Comparison of ENCODE assay signal across 12 cellular contexts in genomic region chr9:136695435-136695895, GRCh38. TPM values are rescaled to one million over a fixed set of nuclear protein-coding genes. Genes with fewer than 3 reads are reported as not detected.
A peak's percentile ranks its signal among the peaks of the same experiment; 100 is the strongest.
DNase-seq lines count a peak whose midpoint lies in the region; ATAC-seq, FAIRE-seq and TF ChIP-seq lines count a peak whose summit lies in the region.
"Had no signal": no experiment of that assay in that cellular context is flagged by ENCODE, and none has a peak within 500 bp of the region (broad histone marks: within the 10 kb centered on the region; RNA-seq: fewer than 3 reads in every experiment).

No MANE protein-coding gene starts in this region.

- WGBS in right cardiac atrium: 76% methylated on average over 10 of the region's 10 CpGs
- WGBS in sigmoid colon, 2 donors: 18 to 60% methylated on average over 10 of the region's 10 CpGs

- H3K4me1 ChIP-seq in PC-9 (replicated peaks; ENCODE audit: insufficient read depth) (peaks cover 47% of the 10 kb centered on the region), right cardiac atrium (ENCODE audit: control insufficient read depth, insufficient read depth, low read length) (no peaks in the 10 kb centered on the region), sigmoid colon (peaks cover 0 to 45% (median 28%) of the 10 kb centered on the region in 4 donors)

- no peak for TF ChIP-seq POLR2A in sigmoid colon (IDR thresholded peaks at IDR 0.05)

- no peak overlapping the region for H2AFZ ChIP-seq in PC-9

- H3K36me3 ChIP-seq in PC-9 (ENCODE audit: low read depth) (no peaks in the 10 kb centered on the region), sigmoid colon (no peaks in the 10 kb centered on the region)
- H3K36me3 ChIP-seq: neutrophil had no signal

- peak overlapping the region; percentile 94 for H3K27ac ChIP-seq in PC-9
- no peak overlapping the region for H3K27ac ChIP-seq in right cardiac atrium (ENCODE audit: low read length)
- H3K27ac ChIP-seq in sigmoid colon: peak overlapping the region in 1 of 4 donors; percentile 14
- H3K27ac ChIP-seq: neutrophil had no signal

- POLR2A ChIA-PET in PC-9 (lab: Charles Lee; ENCODE audit: unreplicated experiment): interaction anchor here (0.5 kb wide), 2 partner anchors 12 to 589 kb away, joined by 3 to 5 read pairs; no protein-coding TSS in a partner anchor

- TF ChIP-seq CTCF in PC-9 (conservative IDR thresholded peaks at IDR 0.05): no peak
- no peak for TF ChIP-seq CTCF in sigmoid colon (IDR thresholded peaks at IDR 0.05)

- no peaks in the 10 kb centered on the region for H3K9me2 ChIP-seq in PC-9 (ENCODE audit: insufficient read depth)

- H3K27me3 ChIP-seq in PC-9 (ENCODE audit: insufficient read depth, low read depth) (no peaks in the 10 kb centered on the region), right cardiac atrium (ENCODE audit: control insufficient read depth, insufficient read depth) (no peaks in the 10 kb centered on the region), sigmoid colon (no peaks in the 10 kb centered on the region)
- H3K27me3 ChIP-seq: neutrophil had no signal

- no TSS peak for BruUV-seq in PC-9 (replicated peaks; lab: Mats Ljungman, UMichigan)

- H4K20me1 ChIP-seq in PC-9 (ENCODE audit: insufficient read depth): no peaks in the 10 kb centered on the region

- ATAC-seq in right cardiac atrium (no peak), HG03196 (IDR thresholded peaks at IDR 0.05; ENCODE audit: unreplicated experiment) (no peak)

- TF ChIP-seq EP300 in sigmoid colon (IDR thresholded peaks at IDR 0.05): no peak

- H3K4me3 ChIP-seq in PC-9: no peak overlapping the region
- H3K4me3 ChIP-seq in right cardiac atrium (ENCODE audit: low read length): no peak overlapping the region
- H3K4me3 ChIP-seq in sigmoid colon: no peak overlapping the region

- no peaks in the 10 kb centered on the region for H3K9me3 ChIP-seq in PC-9 (ENCODE audit: insufficient read depth, low read depth)
- no peaks in the 10 kb centered on the region for H3K9me3 ChIP-seq in right cardiac atrium (ENCODE audit: control insufficient read depth, low read length)
- no peaks in the 10 kb centered on the region for H3K9me3 ChIP-seq in sigmoid colon
- H3K9me3 ChIP-seq: neutrophil had no signal

- FAIRE-seq in urothelium cell line (lab: Jason Lieb, UNC): no peak
- FAIRE-seq: A204.1 had no signal

- H3F3A ChIP-seq in PC-9 (ENCODE audit: insufficient read depth, low read depth): peaks cover 42% of the 10 kb centered on the region

- intact Hi-C loops in PC-9 (cut with micrococcal nuclease; ENCODE audit: unreplicated experiment) (loop anchor here (2.0 kb wide), 5 partner anchors 15 to 211 kb away; no protein-coding TSS in a partner anchor), right cardiac atrium (cut with DNase I) (no loop called here), sigmoid colon (cut with DNase I) (no loop called here)

- H3K79me2 ChIP-seq in PC-9 (ENCODE audit: low read depth): no peaks in the 10 kb centered on the region

- peak overlapping the region; percentile 91 for H3K4me2 ChIP-seq in PC-9

- CTCF ChIA-PET in PC-9 (lab: Charles Lee): interaction anchor here (0.6 kb wide), 1 partner anchor 14 kb away, joined by 6 read pairs; no protein-coding TSS in a partner anchor

- DNase-seq in NCI-H82 (lab: John Stamatoyannopoulos, UW): peak; percentile 62
- DNase-seq in NCI-H82 treated with DMSO at 0.1 percent for 48 hours (lab: John Stamatoyannopoulos, UW; ENCODE audit: unreplicated experiment): no peak
- DNase-seq in PC-9: peak; percentile 95 to 97
- DNase-seq in right cardiac atrium: peak in 2 of 3 donors; percentile 52 to 63
- peak; percentile 50 for DNase-seq in urothelium cell line (ENCODE audit: low spot score)
- no peak for DNase-seq in sigmoid colon
- no peak for DNase-seq in activated CD8-positive, alpha-beta memory T cell treated with anti-CD3 and anti-CD28 coated beads, Interleukin-2, amount 50 U/mL, for 4 hours

RNA-seq across cellular contexts. Expression of gene AGPAT2, which starts 8.2 kb away (rescaled TPM):
- 124 and 136 TPM in 2 replicates for total RNA-seq in PC-9 (2021)
- total RNA-seq in right cardiac atrium: 10 to 100 TPM; 63.0 to 92.0 (median 70.2) TPM
- 149 TPM for polyA plus RNA-seq in right cardiac atrium
- 10 to 100 TPM; 28.0 to 62.4 (median 33.7) TPM for total RNA-seq in sigmoid colon
- polyA plus RNA-seq in sigmoid colon: 100 to 1,000 TPM in 2 of 3 donors, 10 to 100 TPM in 1; 92.5 to 345 (median 181) TPM

RNA-seq across cellular contexts. Expression of gene DIPK1B, which starts 16.9 kb away (rescaled TPM):
- total RNA-seq in PC-9 (2021) (19.0 and 32.6 TPM in 2 replicates), right cardiac atrium (10 to 100 TPM; 34.2 to 40.8 (median 36.4) TPM), sigmoid colon (10 to 100 TPM in 3 of 4 donors, 1 to 10 TPM in 1; 9.6 to 18.3 (median 14.3) TPM)
- polyA plus RNA-seq in right cardiac atrium (42.7 TPM), sigmoid colon (1 to 10 TPM in 1 of 3 donors, under 1 TPM in 2; 0.23 to 6.5 (median 0.60) TPM)

RNA-seq across cellular contexts. Expression of gene EGFL7, which starts 32.7 kb away (rescaled TPM):
- total RNA-seq in PC-9 (2021) (53.1 and 70.7 TPM in 2 replicates), right cardiac atrium (100 to 1,000 TPM in 1 of 4 donors, 10 to 100 TPM in 3; 73.3 to 148 (median 83.0) TPM), sigmoid colon (10 to 100 TPM; 31.0 to 75.6 (median 46.0) TPM)
- polyA plus RNA-seq in right cardiac atrium (113 TPM), sigmoid colon (10 to 100 TPM in 2 of 3 donors, 1 to 10 TPM in 1; 6.0 to 43.5 (median 27.6) TPM)

RNA-seq across cellular contexts. Expression of gene LCN10, which starts 47.3 kb away (rescaled TPM):
- total RNA-seq in PC-9 (2021): 0.94 and 2.2 TPM in 2 replicates
- total RNA-seq in right cardiac atrium: 10 to 100 TPM in 1 of 4 donors, 1 to 10 TPM in 3; 4.5 to 14.1 (median 7.7) TPM
- 14.7 TPM for polyA plus RNA-seq in right cardiac atrium
- total RNA-seq in sigmoid colon: 1 to 10 TPM; 1.5 to 6.4 (median 2.1) TPM
- polyA plus RNA-seq in sigmoid colon: 1 to 10 TPM; 1.2 to 9.2 (median 1.8) TPM
- total RNA-seq: chondrocyte, glomerular endothelial cell had no signal

RNA-seq across cellular contexts. Expression of gene LCN6, which starts 52.9 kb away (rescaled TPM):
- total RNA-seq in PC-9 (2021) (not detected in 2 replicates), right cardiac atrium (10 to 100 TPM in 3 of 4 donors, 1 to 10 TPM in 1; 8.3 to 22.8 (median 16.9) TPM), sigmoid colon (10 to 100 TPM in 1 of 4 donors, 1 to 10 TPM in 3; 1.2 to 19.1 (median 8.1) TPM)
- polyA plus RNA-seq in right cardiac atrium (41.0 TPM), sigmoid colon (1 to 10 TPM; 2.3 to 5.9 (median 4.2) TPM)
- total RNA-seq: chondrocyte, glomerular endothelial cell had no signal

Comparison
In these comparisons a context has a peak if more than half of its experiments do, and no peak if none do; other contexts are left out.
1. DNase-seq: peak in NCI-H82 (single experiment), PC-9 (2 of 2), right cardiac atrium (2 of 3) and urothelium cell line (single experiment); none in NCI-H82 treated with DMSO at 0.1 percent for 48 hours (single experiment), sigmoid colon (single experiment) and activated CD8-positive, alpha-beta memory T cell treated with anti-CD3 and anti-CD28 coated beads, Interleukin-2, amount 50 U/mL, for 4 hours (single experiment).